ENCODE assay signal across 8 cellular contexts in genomic region chr3:69200384-69201068, GRCh38.
A peak's percentile ranks its signal among the peaks of the same experiment; 100 is the strongest.
DNase-seq lines count a peak whose midpoint lies in the region; ATAC-seq and TF ChIP-seq lines count a peak whose summit lies in the region.

No MANE protein-coding gene starts in this region.

- intact Hi-C loops in dorsolateral prefrontal cortex (cut with DNase I): no loop called here
- intact Hi-C loops in testis (cut with DNase I; ENCODE audit: low total_unique reads): no loop called here

- DNase-seq in HT-29 (ENCODE audit: low spot score): peak; percentile 86
- DNase-seq in T-helper 1 cell: peak in 3 of 5 donors; percentile 5 to 81 (median 18)
- DNase-seq in dorsolateral prefrontal cortex: no peak
- DNase-seq in testis: peak; percentile 63
- DNase-seq in epidermal melanocyte (ENCODE audit: insufficient read length, low spot score): no peak

- no peak for TF ChIP-seq CTCF in dorsolateral prefrontal cortex (IDR thresholded peaks at IDR 0.05 in 54 of 56, conservative IDR thresholded peaks at IDR 0.05 in 2 of 56; ENCODE audit: low read depth in 1 of 56, partially characterized antibody in 56 of 56)
- TF ChIP-seq CTCF in testis (IDR thresholded peaks at IDR 0.05): no peak

- no peak for TF ChIP-seq POLR2A in testis (IDR thresholded peaks at IDR 0.05)

- peak overlapping the region in 47 of 59 donors; percentile 0 to 92 (median 57) for H3K27ac ChIP-seq in dorsolateral prefrontal cortex
- peak overlapping the region; percentile 24 to 69 for H3K27ac ChIP-seq in testis

- 14 to 16% methylated on average over 10 of the region's 10 CpGs for WGBS in testis, 2 donors

- peaks cover 14% of the 10 kb centered on the region for H3K4me1 ChIP-seq in mononuclear cell (ENCODE audit: insufficient read depth, low read length)
- H3K4me1 ChIP-seq in testis: no peaks in the 10 kb centered on the region

- H3K4me3 ChIP-seq in dorsolateral prefrontal cortex (peak overlapping the region in 34 of 59 donors; percentile 2 to 61 (median 46)), mononuclear cell (ENCODE audit: low read length) (peak overlapping the region; percentile 45), testis (peak overlapping the region; percentile 29 to 46)

- no peaks in the 10 kb centered on the region for H3K36me3 ChIP-seq in testis (ENCODE audit: low read depth, missing control alignments)

- H3K9me3 ChIP-seq in mononuclear cell (ENCODE audit: low read depth, low read length) (no peaks in the 10 kb centered on the region), testis (no peaks in the 10 kb centered on the region)

- ATAC-seq in HG02938 (IDR thresholded peaks at IDR 0.05; ENCODE audit: unreplicated experiment): no peak
- ATAC-seq in HG02852 (IDR thresholded peaks at IDR 0.05; ENCODE audit: unreplicated experiment): no peak

- no peaks in the 10 kb centered on the region for H3K27me3 ChIP-seq in dorsolateral prefrontal cortex
- no peaks in the 10 kb centered on the region for H3K27me3 ChIP-seq in mononuclear cell (ENCODE audit: insufficient read depth, low read length)
- no peaks in the 10 kb centered on the region for H3K27me3 ChIP-seq in testis

Comparison
In these comparisons a context has a peak if more than half of its experiments do, and no peak if none do; other contexts are left out.
1. DNase-seq: peak in HT-29 (single experiment), T-helper 1 cell (3 of 5) and testis (single experiment); none in dorsolateral prefrontal cortex (0 of 10) and epidermal melanocyte (single experiment).
2. Peak in every context shown above with its lines, with median percentiles within 50 percentile points of each other: H3K4me3 ChIP-seq.